22 cellular contexts compared by ENCODE assay signal in genomic region chr16:4940719-4941118, GRCh38. TPM values are rescaled to one million over a fixed set of nuclear protein-coding genes. Genes with fewer than 3 reads are reported as not detected.
DNase-seq lines count a peak whose midpoint lies in the region; FAIRE-seq and TF ChIP-seq lines count a peak whose summit lies in the region.
"Had no signal": no experiment of that assay in that cellular context is flagged by ENCODE, and none has a peak within 500 bp of the region (broad histone marks: within the 10 kb centered on the region; RNA-seq: fewer than 3 reads in every experiment).

No MANE protein-coding gene starts in this region.

- H3K9me3 ChIP-seq in neuronal stem cell (replicated peaks in 1 of 2; ENCODE audit: control insufficient read depth in 2 of 2, insufficient read depth in 1 of 2, low read depth in 1 of 2, low read length in 2 of 2) (no peaks in the 10 kb centered on the region), ovary (no peaks in the 10 kb centered on the region)
- H3K9me3 ChIP-seq: SK-N-SH had no signal

- H3K14ac ChIP-seq in neuronal stem cell (ENCODE audit: low read length) = no peak overlapping the region

- H3K4me3 ChIP-seq in KMS-11 (IDR thresholded peaks at IDR 0.05; ENCODE audit: insufficient read depth, low read depth, low read length) (no peak overlapping the region), neuronal stem cell (ENCODE audit: low read length in 2 of 2) (no peak overlapping the region), ovary (no peak overlapping the region)
- H3K4me3 ChIP-seq: GM12878, GM23248 had no signal

- intact Hi-C loops in ovary (cut with DNase I) = loop anchor here in 2 of 4 donors (10.0 kb wide), 2 partner anchors 86 to 96 kb away; partner anchors contain the start of genes GLYR1 (in 1 of the 2) and UBN1 (in 1 of the 2)

- H3K79me2 ChIP-seq in KMS-11 (ENCODE audit: insufficient read depth, low read depth) = no peaks in the 10 kb centered on the region

- peak overlapping the region; percentile 38 for H3K4me2 ChIP-seq in KMS-11
- no peak overlapping the region for H3K4me2 ChIP-seq in neuronal stem cell (ENCODE audit: insufficient read depth, low read length, poor library complexity, severe bottlenecking)
- H3K4me2 ChIP-seq: SK-N-SH had no signal

- peak overlapping the region; percentile 68 for H2AK5ac ChIP-seq in neuronal stem cell (ENCODE audit: low read depth, low read length)

- DNase-seq in DMS53 (lab: John Stamatoyannopoulos, UW) (peak; percentile 28), DMS53 treated with DMSO at 0.1 percent for 48 hours (lab: John Stamatoyannopoulos, UW; ENCODE audit: unreplicated experiment) (no peak), RPMI8226 (peak; percentile 92), neuronal stem cell (ENCODE audit: low spot score) (no peak), NCI-H1048 (lab: John Stamatoyannopoulos, UW) (no peak), urothelium cell line (ENCODE audit: low spot score) (no peak), ovary (no peak)
- DNase-seq: CD4-positive, alpha-beta memory T cell; GDM1; GM23248; NCI-H2029; NCI-H446; NCI-H748 treated with DMSO at 0.1 percent for 48 hours; PC-3; SK-N-SH; T-helper 1 cell had no signal

- no peak overlapping the region for H2BK5ac ChIP-seq in neuronal stem cell (ENCODE audit: low read length)

- peak overlapping the region; percentile 46 for H4K91ac ChIP-seq in neuronal stem cell (ENCODE audit: low read depth, low read length, poor library complexity)

- no peak overlapping the region for H2BK120ac ChIP-seq in neuronal stem cell (ENCODE audit: low read depth, low read length)

- peaks cover 58% of the 10 kb centered on the region for H3K4me1 ChIP-seq in KMS-11 (ENCODE audit: low read depth, poor library complexity, severe bottlenecking)
- H3K4me1 ChIP-seq in neuronal stem cell (ENCODE audit: control insufficient read depth in 2 of 2, insufficient read depth in 1 of 2, low read depth in 1 of 2, low read length in 2 of 2) = peaks cover 21 to 28% of the 10 kb centered on the region in 2 donors
- peaks cover 26% of the 10 kb centered on the region for H3K4me1 ChIP-seq in ovary (ENCODE audit: insufficient read depth)

- H4K20me1 ChIP-seq in KMS-11 (ENCODE audit: insufficient read depth) = no peaks in the 10 kb centered on the region

- peak overlapping the region; percentile 9; the same call in 1 of the 2 replicates for H2AFZ ChIP-seq in KMS-11 (ENCODE audit: low read depth)
- no peak overlapping the region for H2AFZ ChIP-seq in neuronal stem cell (ENCODE audit: low read length)
- H2AFZ ChIP-seq: GM23248 had no signal

- no peak overlapping the region for H3K23ac ChIP-seq in neuronal stem cell (ENCODE audit: low read depth, low read length, poor library complexity)

- H3K27ac ChIP-seq in KMS-11 (peak overlapping the region; percentile 55; the same call in 1 of the 2 replicates), neuronal stem cell (replicated peaks; ENCODE audit: low read length) (no peak overlapping the region), ovary (no peak overlapping the region)
- H3K27ac ChIP-seq: 22Rv1, GM23248 had no signal

- H2BK15ac ChIP-seq in neuronal stem cell (ENCODE audit: low read length) = peak overlapping the region; percentile 45

- no peaks in the 10 kb centered on the region for H3K36me3 ChIP-seq in KMS-11 (ENCODE audit: insufficient read depth)
- no peaks in the 10 kb centered on the region for H3K36me3 ChIP-seq in neuronal stem cell (replicated peaks in 1 of 2; ENCODE audit: control insufficient read depth in 2 of 2, insufficient read depth in 2 of 2, low read length in 2 of 2)
- no peaks in the 10 kb centered on the region for H3K36me3 ChIP-seq in ovary

- no CpG with 5 or more reads among the region's 7 CpGs for WGBS in neuronal stem cell (ENCODE audit: extremely low coverage in 2 of 2, insufficient read length in 2 of 2, insufficient replicate concordance in 1 of 2), 2 donors
- WGBS in ovary, 3 donors = 62 to 69% (median 63%) methylated on average over 7 of the region's 7 CpGs

- no peaks in the 10 kb centered on the region for H3K79me1 ChIP-seq in neuronal stem cell (ENCODE audit: low read depth, low read length)

- H3K27me3 ChIP-seq in KMS-11 (ENCODE audit: insufficient read depth, low read depth) (no peaks in the 10 kb centered on the region), neuronal stem cell (ENCODE audit: control insufficient read depth in 3 of 3, insufficient read depth in 3 of 3, low read depth in 1 of 3, low read length in 3 of 3) (peaks cover 8 to 34% (median 23%) of the 10 kb centered on the region in 3 experiments), ovary (no peaks in the 10 kb centered on the region)

- H4K8ac ChIP-seq in neuronal stem cell (ENCODE audit: low read depth, low read length) = no peak overlapping the region

- TF ChIP-seq EP300 in ovary (IDR thresholded peaks at IDR 0.05) = no peak

- H3K4ac ChIP-seq in neuronal stem cell (ENCODE audit: low read length) = no peak overlapping the region

- no peak for FAIRE-seq in urothelium cell line (lab: Jason Lieb, UNC)
- FAIRE-seq: GM12878, GM18507 had no signal

- no peak overlapping the region for H3K9ac ChIP-seq in KMS-11
- no peak overlapping the region for H3K9ac ChIP-seq in neuronal stem cell (ENCODE audit: low read depth, low read length, poor library complexity)
- H3K9ac ChIP-seq: GM23248, SK-N-SH had no signal

- no peak overlapping the region for H2BK12ac ChIP-seq in neuronal stem cell (ENCODE audit: low read length)

- no peak overlapping the region for H3K18ac ChIP-seq in neuronal stem cell (ENCODE audit: low read length)

- TF ChIP-seq POLR2A in ovary (IDR thresholded peaks at IDR 0.05) = no peak

- TF ChIP-seq CTCF in KMS-11 (conservative IDR thresholded peaks at IDR 0.05; ENCODE audit: low read depth, low read length) (no peak), ovary (IDR thresholded peaks at IDR 0.05) (no peak)

RNA-seq across cellular contexts. Expression of gene PPL, which starts 3.8 kb away (rescaled TPM):
- polyA plus RNA-seq in neuronal stem cell (2013, experiment 1 of 2) = 0.82 TPM
- polyA plus RNA-seq in neuronal stem cell (2013, experiment 2 of 2) = 0.98 TPM
- 10 to 100 TPM in 4 of 7 donors, 1 to 10 TPM in 3; 6.9 to 37.8 (median 17.4) TPM for total RNA-seq in ovary
- 1 to 10 TPM; 4.2 to 5.3 TPM for polyA plus RNA-seq in ovary
- total RNA-seq: CD4-positive, alpha-beta memory T cell had no signal

RNA-seq across cellular contexts. Expression of gene SEC14L5, which starts 17.4 kb away (rescaled TPM):
- 0.11 TPM for polyA plus RNA-seq in neuronal stem cell (2013, experiment 1 of 2)
- 0.08 TPM for polyA plus RNA-seq in neuronal stem cell (2013, experiment 2 of 2)
- under 1 TPM; 0.11 to 0.87 (median 0.38) TPM for total RNA-seq in ovary
- polyA plus RNA-seq in ovary = 1 to 10 TPM in 1 of 2 donors, under 1 TPM in 1; 0.38 to 1.5 TPM
- total RNA-seq: CD4-positive, alpha-beta memory T cell; GM12878; GM23248; LHCN-M2; PC-3 had no signal
- polyA plus RNA-seq: BJ; CD4-positive, alpha-beta memory T cell; GM23248 had no signal

Comparison
In these comparisons a context has a peak if more than half of its experiments do, and no peak if none do; other contexts are left out.
1. DNase-seq: peak in DMS53 (single experiment) and RPMI8226 (single experiment); none in DMS53 treated with DMSO at 0.1 percent for 48 hours (single experiment), neuronal stem cell (single experiment), NCI-H1048 (single experiment), urothelium cell line (single experiment) and ovary (0 of 5).